Comparison of ENCODE assay signal across 14 cellular contexts in the genomic region with DNA sequence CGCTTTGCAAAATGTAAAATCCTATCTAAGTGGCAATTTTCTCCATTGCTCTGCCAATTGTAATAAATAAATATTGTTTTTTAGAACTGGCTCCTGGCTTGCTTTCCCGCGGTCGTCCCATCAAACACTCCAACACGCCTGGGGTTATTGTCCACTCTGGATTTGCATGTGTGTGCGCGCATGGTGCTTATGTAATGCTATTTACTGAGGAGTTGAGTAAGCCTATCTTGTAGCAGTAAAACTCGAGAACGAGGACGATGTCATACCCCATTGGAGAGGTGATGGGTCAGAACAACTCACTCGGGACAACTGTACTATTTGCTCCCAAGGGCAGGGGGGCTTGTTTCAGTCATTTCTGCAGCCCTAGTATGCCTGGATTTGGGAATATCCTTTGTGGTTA.
"Had no signal": no experiment of that assay in that cellular context is flagged by ENCODE, and none has a peak within 500 bp of the region (broad histone marks: within the 10 kb centered on the region; RNA-seq: fewer than 3 reads in every experiment).

No MANE protein-coding gene starts in this region.

- H3K4me3 ChIP-seq: colonic mucosa, hepatocyte, mucosa of descending colon, smooth muscle cell, suprapubic skin, thyroid gland had no signal

- DNase-seq: colonic mucosa; effector CD8-positive, alpha-beta T cell; foreskin melanocyte; kidney; left cardiac atrium; mammary epithelial cell; mucosa of descending colon; naive thymus-derived CD8-positive, alpha-beta T cell; stimulated activated CD4-positive, alpha-beta T cell treated with anti-CD3 and anti-CD28 coated beads, Interleukin-2, amount 100 ng/mL, for 48 hours; stimulated activated naive CD4-positive, alpha-beta T cell treated with Interleukin-2 at 50 U/mL for 16 hours; thyroid gland had no signal

- ATAC-seq: mucosa of descending colon; naive thymus-derived CD8-positive, alpha-beta T cell had no signal
